13 cellular contexts compared by ENCODE assay signal in the genomic region with DNA sequence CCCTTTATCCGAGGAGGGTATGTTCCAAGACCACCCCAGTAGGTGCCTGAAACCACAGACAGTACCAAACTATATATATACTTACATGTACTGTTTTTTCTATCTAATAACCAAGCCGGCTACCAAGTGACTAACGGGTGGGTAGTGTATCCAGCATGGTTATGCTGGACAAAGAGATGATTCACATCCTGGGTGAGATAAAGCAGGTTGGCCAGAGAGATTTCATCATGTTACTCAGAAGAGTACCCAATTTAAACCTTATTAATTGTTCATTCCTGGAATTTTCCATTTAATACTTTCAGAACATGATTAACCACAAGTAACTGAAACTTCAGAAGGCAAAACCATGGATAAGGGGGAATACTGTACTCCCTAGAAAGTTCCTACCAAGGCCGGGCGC. TPM values are rescaled to one million over a fixed set of nuclear protein-coding genes. Genes with fewer than 3 reads are reported as not detected.
DNase-seq lines count a peak whose midpoint lies in the region; ATAC-seq and TF ChIP-seq lines count a peak whose summit lies in the region.
"Had no signal": no experiment of that assay in that cellular context is flagged by ENCODE, and none has a peak within 500 bp of the region (broad histone marks: within the 10 kb centered on the region; RNA-seq: fewer than 3 reads in every experiment).

No MANE protein-coding gene starts in this region.

- H3K4me3 ChIP-seq in fibroblast of the aortic adventitia (ENCODE audit: low read depth, low read length) (no peak overlapping the region), esophagus muscularis mucosa (no peak overlapping the region)
- H3K4me3 ChIP-seq: BLaER1, heart right ventricle, mucosa of descending colon, spleen had no signal

- intact Hi-C loops in esophagus muscularis mucosa (cut with DNase I), result no loop called here

- ATAC-seq in stimulated activated naive CD8-positive, alpha-beta T cell treated with anti-CD3 and anti-CD28 coated beads, Interleukin-15, Interleukin-2, amounts not matched to agents 100 U/mL and 50 U/mL, for 24 hours, result no peak
- ATAC-seq: heart right ventricle, mucosa of descending colon had no signal

- H3K27me3 ChIP-seq in esophagus muscularis mucosa, result no peaks in the 10 kb centered on the region
- H3K27me3 ChIP-seq: BLaER1, heart right ventricle, spleen had no signal

- H3K27ac ChIP-seq in esophagus muscularis mucosa (replicated peaks in 1 of 4), result no peak overlapping the region
- H3K27ac ChIP-seq: BLaER1, heart right ventricle, spleen had no signal

- H3K36me3 ChIP-seq in esophagus muscularis mucosa, result peaks cover 5 to 67% (median 48%) of the 10 kb centered on the region in 4 donors

- no peaks in the 10 kb centered on the region for H3K4me1 ChIP-seq in esophagus muscularis mucosa
- H3K4me1 ChIP-seq: BLaER1, heart right ventricle, spleen had no signal

- DNase-seq in stimulated activated naive CD8-positive, alpha-beta T cell treated with anti-CD3 and anti-CD28 coated beads, Interleukin-15, Interleukin-2, amounts not matched to agents 100 U/mL and 50 U/mL, for 24 hours, result no peak
- DNase-seq in T1000 (lab: John Stamatoyannopoulos, UW), result peak; percentile 40
- peak; percentile 91 for DNase-seq in fibroblast of the aortic adventitia (ENCODE audit: low read depth)
- DNase-seq in NCI-H2171 treated with DMSO at 0.1 percent for 48 hours (lab: John Stamatoyannopoulos, UW), result no peak
- DNase-seq in amygdala (lab: John Stamatoyannopoulos, UW), result no peak
- DNase-seq in activated CD4-positive, CD25-positive, alpha-beta regulatory T cell treated with anti-CD3 and anti-CD28 coated beads, Interleukin-2, amount 50 U/mL, for 72 hours, result no peak
- no peak for DNase-seq in esophagus muscularis mucosa (ENCODE audit: extremely low spot score)
- DNase-seq: heart right ventricle, mucosa of descending colon, NCI-H524, spleen had no signal

- peak overlapping the region; percentile 62 for H3K27ac Mint-ChIP-seq in stimulated activated naive CD8-positive, alpha-beta T cell treated with anti-CD3 and anti-CD28 coated beads, Interleukin-15, Interleukin-2, amounts not matched to agents 100 ng/mL and 50 ng/mL, for 24 hours

- no peaks in the 10 kb centered on the region for H3K4me1 Mint-ChIP-seq in stimulated activated naive CD8-positive, alpha-beta T cell treated with anti-CD3 and anti-CD28 coated beads, Interleukin-15, Interleukin-2, amounts not matched to agents 100 ng/mL and 50 ng/mL, for 24 hours (ENCODE audit: low read depth)

- TF ChIP-seq CTCF in fibroblast of the aortic adventitia (IDR thresholded peaks at IDR 0.05; ENCODE audit: insufficient read depth, low read length) (no peak), esophagus muscularis mucosa (IDR thresholded peaks at IDR 0.05) (no peak)

- 93% methylated on average over 5 of the region's 5 CpGs for WGBS in esophagus muscularis mucosa

- TF ChIP-seq EP300 in esophagus muscularis mucosa (IDR thresholded peaks at IDR 0.05), result no peak

- no peak for TF ChIP-seq POLR2A in esophagus muscularis mucosa (IDR thresholded peaks at IDR 0.05; ENCODE audit: low read depth)

- H3K27me3 Mint-ChIP-seq in stimulated activated naive CD8-positive, alpha-beta T cell treated with anti-CD3 and anti-CD28 coated beads, Interleukin-15, Interleukin-2, amounts not matched to agents 100 ng/mL and 50 ng/mL, for 24 hours, result no peaks in the 10 kb centered on the region

- H3K4me3 Mint-ChIP-seq in stimulated activated naive CD8-positive, alpha-beta T cell treated with anti-CD3 and anti-CD28 coated beads, Interleukin-15, Interleukin-2, amounts not matched to agents 100 ng/mL and 50 ng/mL, for 24 hours, result no peak overlapping the region

- peaks cover 54% of the 10 kb centered on the region for H3K36me3 Mint-ChIP-seq in stimulated activated naive CD8-positive, alpha-beta T cell treated with anti-CD3 and anti-CD28 coated beads, Interleukin-15, Interleukin-2, amounts not matched to agents 100 ng/mL and 50 ng/mL, for 24 hours (ENCODE audit: low read depth)

- no peaks in the 10 kb centered on the region for H3K9me3 Mint-ChIP-seq in stimulated activated naive CD8-positive, alpha-beta T cell treated with anti-CD3 and anti-CD28 coated beads, Interleukin-15, Interleukin-2, amounts not matched to agents 100 ng/mL and 50 ng/mL, for 24 hours

- H3K9me3 ChIP-seq in esophagus muscularis mucosa, result no peaks in the 10 kb centered on the region
- H3K9me3 ChIP-seq: BLaER1, heart right ventricle, mucosa of descending colon, spleen had no signal

RNA-seq across cellular contexts. Expression of a gene that starts 46.5 kb away (rescaled TPM):
- total RNA-seq in fibroblast of the aortic adventitia (ENCODE audit: low replicate concordance), result 38.9 and 78.5 TPM in 2 replicates
- 10 to 100 TPM; 30.6 to 37.4 (median 33.9) TPM for total RNA-seq in esophagus muscularis mucosa

Comparison
In these comparisons a context has a peak if more than half of its experiments do, and no peak if none do; other contexts are left out.
1. DNase-seq: peak in T1000 (single experiment) and fibroblast of the aortic adventitia (single experiment); none in stimulated activated naive CD8-positive, alpha-beta T cell treated with anti-CD3 and anti-CD28 coated beads, Interleukin-15, Interleukin-2, amounts not matched to agents 100 U/mL and 50 U/mL, for 24 hours (single experiment), NCI-H2171 treated with DMSO at 0.1 percent for 48 hours (single experiment), amygdala (0 of 56), activated CD4-positive, CD25-positive, alpha-beta regulatory T cell treated with anti-CD3 and anti-CD28 coated beads, Interleukin-2, amount 50 U/mL, for 72 hours (single experiment) and esophagus muscularis mucosa (single experiment).